32 cellular contexts compared by ENCODE assay signal in the genomic region with DNA sequence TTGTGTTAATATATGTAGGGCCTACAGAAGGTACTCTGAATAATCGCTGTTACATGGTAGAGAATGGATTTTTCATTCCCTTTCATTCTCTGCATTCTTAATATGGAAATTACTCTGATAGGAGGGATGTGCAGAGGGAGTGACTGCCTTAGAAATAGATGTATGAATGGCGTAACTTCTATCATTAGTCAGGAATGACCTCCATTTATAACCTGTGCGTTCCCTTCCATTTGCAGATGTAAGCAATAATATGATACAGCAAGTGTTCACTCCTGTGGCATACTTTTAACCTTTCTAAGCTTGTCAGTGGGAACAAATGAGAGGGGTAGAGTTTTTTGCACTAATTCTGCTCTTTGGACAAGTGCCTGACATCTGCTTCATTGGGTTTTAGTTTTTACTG.
"Had no signal": no experiment of that assay in that cellular context is flagged by ENCODE, and none has a peak within 500 bp of the region (broad histone marks: within the 10 kb centered on the region; RNA-seq: fewer than 3 reads in every experiment).

No MANE protein-coding gene starts in this region.

- H3K27ac ChIP-seq: ascending aorta, brain microvascular endothelial cell, coronary artery, dorsolateral prefrontal cortex, esophagus muscularis mucosa, foreskin keratinocyte, gastrocnemius medialis, heart left ventricle, hepatocyte had no signal

- H3K4me2 ChIP-seq: hepatocyte had no signal

- H3K9me3 Mint-ChIP-seq: activated CD4-positive, alpha-beta T cell treated with anti-CD3 and anti-CD28 coated beads, Interleukin-2, amount 10 ng/mL, durations not matched to agents 24 days and 14 days; activated CD8-positive, alpha-beta T cell treated with anti-CD3 and anti-CD28 coated beads for 36 hours; activated naive CD8-positive, alpha-beta T cell treated with anti-CD3 and anti-CD28 coated beads, Interleukin-2, amount 10 ng/mL, durations not matched to agents 7 days and 5 days; activated T-cell treated with anti-CD3 and anti-CD28 coated beads, Interleukin-2, amount 50 U/mL, for 4 hours; activated T-helper 17 cell treated with anti-CD3 and anti-CD28 coated beads, Interleukin-2, amount 50 U/mL, for 72 hours; central memory CD8-positive, alpha-beta T cell; dendritic cell treated with granulocyte-macrophage colony-stimulating factor and Interleukin-4, amounts not matched to agents 40 ng/mL and 50 ng/mL, for 4 days; endodermal cell; T-helper 1 cell treated with Interleukin-12 subunit alpha and Interleukin-12 subunit beta and Interleukin-4 antibody, amounts not matched to agents 30 μg/mL and 1 μg/mL, for 36 hours; T-helper 2 cell treated with Interferon-gamma antibody and Interleukin-4, amounts not matched to agents 5 μg/mL and 100 μg/mL, for 36 hours had no signal

- H2AFZ ChIP-seq: hepatocyte had no signal

- H3K79me2 ChIP-seq: hepatocyte had no signal

- H3K4me1 Mint-ChIP-seq: activated CD4-positive, alpha-beta T cell treated with anti-CD3 and anti-CD28 coated beads for 36 hours; activated T-helper 17 cell treated with anti-CD3 and anti-CD28 coated beads, Interleukin-2, amount 50 U/mL, for 72 hours; central memory CD8-positive, alpha-beta T cell; endodermal cell had no signal

- H3K9me3 ChIP-seq: ascending aorta, esophagus muscularis mucosa, gastrocnemius medialis, heart left ventricle had no signal

- H3K27me3 Mint-ChIP-seq: activated CD4-positive, alpha-beta T cell treated with anti-CD3 and anti-CD28 coated beads for 36 hours; activated CD4-positive, alpha-beta T cell treated with anti-CD3 and anti-CD28 coated beads, Interleukin-2, amount 10 ng/mL, durations not matched to agents 24 days and 14 days; activated CD8-positive, alpha-beta T cell treated with anti-CD3 and anti-CD28 coated beads for 36 hours; activated naive CD8-positive, alpha-beta T cell treated with anti-CD3 and anti-CD28 coated beads, Interleukin-2, amount 10 ng/mL, durations not matched to agents 7 days and 5 days; activated T-helper 17 cell treated with anti-CD3 and anti-CD28 coated beads, Interleukin-2, amount 50 U/mL, for 72 hours; central memory CD8-positive, alpha-beta T cell; dendritic cell treated with granulocyte-macrophage colony-stimulating factor and Interleukin-4, amounts not matched to agents 40 ng/mL and 50 ng/mL, for 4 days had no signal

- ATAC-seq: activated CD4-positive, alpha-beta T cell treated with anti-CD3 and anti-CD28 coated beads for 36 hours; activated CD8-positive, alpha-beta T cell treated with anti-CD3 and anti-CD28 coated beads for 36 hours; activated T-cell treated with anti-CD3 and anti-CD28 coated beads, Interleukin-2, amount 50 U/mL, for 4 hours; activated T-helper 17 cell treated with anti-CD3 and anti-CD28 coated beads, Interleukin-2, amount 50 U/mL, for 72 hours; foreskin keratinocyte; gastrocnemius medialis; heart left ventricle had no signal

- DNase-seq: activated CD4-positive, alpha-beta T cell treated with anti-CD3 and anti-CD28 coated beads for 36 hours; activated CD4-positive, alpha-beta T cell treated with anti-CD3 and anti-CD28 coated beads, Interleukin-2, amount 10 ng/mL, durations not matched to agents 24 days and 14 days; activated CD4-positive, alpha-beta T cell treated with anti-CD3 and anti-CD28 coated beads, Interleukin-2, amount 50 U/mL, for 4 hours; activated CD4-positive, CD25-positive, alpha-beta regulatory T cell; activated CD4-positive, CD25-positive, alpha-beta regulatory T cell treated with anti-CD3 and anti-CD28 coated beads, Interleukin-2, amount 50 U/mL, for 72 hours; activated CD8-positive, alpha-beta memory T cell treated with anti-CD3 and anti-CD28 coated beads for 24 hours; activated CD8-positive, alpha-beta T cell treated with anti-CD3 and anti-CD28 coated beads for 36 hours; activated effector memory CD4-positive, alpha-beta T cell treated with Interleukin-2 at 50 U/mL for 16 hours; activated gamma-delta T cell treated with Interleukin-2 at 50 U/mL for 16 hours; activated naive CD4-positive, alpha-beta T cell treated with anti-CD3 and anti-CD28 coated beads, Interleukin-2, amount 50 U/mL, for 16 hours; activated naive CD4-positive, alpha-beta T cell treated with Interleukin-2 at 50 U/mL for 16 hours; activated naive CD8-positive, alpha-beta T cell treated with anti-CD3 and anti-CD28 coated beads, Interleukin-2, amount 10 ng/mL, durations not matched to agents 7 days and 5 days; activated T-cell treated with anti-CD3 and anti-CD28 coated beads, Interleukin-2, amount 50 U/mL, for 4 hours; brain microvascular endothelial cell; dorsolateral prefrontal cortex; effector memory CD4-positive, alpha-beta T cell; endodermal cell; erythroblast; foreskin keratinocyte; gastrocnemius medialis; glutamatergic neuron; heart left ventricle; T1000 had no signal

- H3K4me3 Mint-ChIP-seq: activated CD4-positive, alpha-beta T cell treated with anti-CD3 and anti-CD28 coated beads for 36 hours; activated CD4-positive, alpha-beta T cell treated with anti-CD3 and anti-CD28 coated beads, Interleukin-2, amount 10 ng/mL, durations not matched to agents 24 days and 14 days; activated CD8-positive, alpha-beta T cell treated with anti-CD3 and anti-CD28 coated beads for 36 hours; activated naive CD8-positive, alpha-beta T cell treated with anti-CD3 and anti-CD28 coated beads, Interleukin-2, amount 10 ng/mL, durations not matched to agents 7 days and 5 days; activated T-cell treated with anti-CD3 and anti-CD28 coated beads, Interleukin-2, amount 50 U/mL, for 4 hours; activated T-helper 17 cell treated with anti-CD3 and anti-CD28 coated beads, Interleukin-2, amount 50 U/mL, for 72 hours; central memory CD8-positive, alpha-beta T cell; dendritic cell treated with granulocyte-macrophage colony-stimulating factor and Interleukin-4, amounts not matched to agents 40 ng/mL and 50 ng/mL, for 4 days; endodermal cell; T-helper 1 cell treated with Interleukin-12 subunit alpha and Interleukin-12 subunit beta and Interleukin-4 antibody, amounts not matched to agents 30 μg/mL and 1 μg/mL, for 36 hours; T-helper 2 cell treated with Interferon-gamma antibody and Interleukin-4, amounts not matched to agents 5 μg/mL and 100 μg/mL, for 36 hours had no signal

- H3K27me3 ChIP-seq: ascending aorta, brain microvascular endothelial cell, dorsolateral prefrontal cortex, esophagus muscularis mucosa, foreskin keratinocyte, gastrocnemius medialis, heart left ventricle, hepatocyte had no signal

- H3K4me3 ChIP-seq: ascending aorta, coronary artery, dorsolateral prefrontal cortex, esophagus muscularis mucosa, gastrocnemius medialis, heart left ventricle, hepatocyte had no signal

- H3K4me1 ChIP-seq: ascending aorta, foreskin keratinocyte, gastrocnemius medialis, heart left ventricle had no signal

- H3K27ac Mint-ChIP-seq: activated CD4-positive, alpha-beta T cell treated with anti-CD3 and anti-CD28 coated beads, Interleukin-2, amount 10 ng/mL, durations not matched to agents 24 days and 14 days; activated naive CD8-positive, alpha-beta T cell treated with anti-CD3 and anti-CD28 coated beads, Interleukin-2, amount 10 ng/mL, durations not matched to agents 7 days and 5 days; activated T-helper 17 cell treated with anti-CD3 and anti-CD28 coated beads, Interleukin-2, amount 50 U/mL, for 72 hours; dendritic cell treated with granulocyte-macrophage colony-stimulating factor and Interleukin-4, amounts not matched to agents 40 ng/mL and 50 ng/mL, for 4 days; endodermal cell; T-helper 2 cell treated with Interferon-gamma antibody and Interleukin-4, amounts not matched to agents 5 μg/mL and 100 μg/mL, for 36 hours had no signal
